ENCODE assay signal across 37 cellular contexts in the genomic region with DNA sequence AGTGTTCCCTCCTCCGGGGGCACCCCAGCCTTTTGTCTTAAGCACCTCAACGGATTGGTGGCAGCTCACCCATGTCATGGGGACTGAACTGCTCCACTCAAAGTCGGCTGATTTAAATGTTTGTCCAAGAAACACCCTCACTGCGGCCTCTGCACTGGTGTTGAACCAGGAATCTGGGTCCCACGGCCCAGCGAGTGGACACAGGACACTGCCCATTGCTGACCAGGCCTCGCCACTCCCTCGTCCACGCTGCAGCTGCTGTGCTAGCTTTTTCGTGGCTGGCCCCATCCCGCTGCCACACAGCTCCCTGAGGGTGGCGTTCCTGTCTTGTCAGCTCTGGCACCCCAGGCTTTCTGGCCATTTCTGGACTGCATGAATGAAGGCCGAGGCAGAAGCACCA.
"Had no signal": no experiment of that assay in that cellular context is flagged by ENCODE, and none has a peak within 500 bp of the region (broad histone marks: within the 10 kb centered on the region; RNA-seq: fewer than 3 reads in every experiment).

No MANE protein-coding gene starts in this region.

- H3K9me3 ChIP-seq: adrenal gland, body of pancreas, breast epithelium had no signal

- H3K27me3 ChIP-seq: adrenal gland, body of pancreas, brain microvascular endothelial cell had no signal

- FAIRE-seq: astrocyte, TTC549 had no signal

- ATAC-seq: activated CD8-positive, alpha-beta memory T cell treated with anti-CD3 and anti-CD28 coated beads, Interleukin-2, amount 10 ng/mL, durations not matched to agents 7 days and 5 days; activated CD8-positive, alpha-beta T cell treated with anti-CD3 and anti-CD28 coated beads, Interleukin-2, amount 10 ng/mL, durations not matched to agents 7 days and 5 days; activated naive CD4-positive, alpha-beta T cell treated with anti-CD3 and anti-CD28 coated beads, Interleukin-2, amount 50 U/mL, for 72 hours; activated T-cell treated with anti-CD3 and anti-CD28 coated beads, Interleukin-2, amount 50 U/mL, for 72 hours; activated T-helper 17 cell treated with anti-CD3 and anti-CD28 coated beads, Interleukin-2, amount 50 U/mL, for 72 hours; body of pancreas had no signal

- H3K4me1 Mint-ChIP-seq: activated B cell treated with CpG ODN at 0.5 μM for 24 hours; activated CD4-positive, alpha-beta memory T cell treated with anti-CD3 and anti-CD28 coated beads, Interleukin-2, amount 10 ng/mL, durations not matched to agents 7 days and 5 days; activated CD4-positive, alpha-beta T cell treated with anti-CD3 and anti-CD28 coated beads, Interleukin-2, amount 10 ng/mL, durations not matched to agents 24 days and 14 days; activated CD8-positive, alpha-beta memory T cell treated with anti-CD3 and anti-CD28 coated beads, Interleukin-2, amount 10 ng/mL, durations not matched to agents 7 days and 5 days; activated naive CD8-positive, alpha-beta T cell treated with anti-CD3 and anti-CD28 coated beads for 36 hours; activated T-helper 17 cell treated with anti-CD3 and anti-CD28 coated beads, Interleukin-2, amount 50 U/mL, for 72 hours had no signal

- H3K27ac Mint-ChIP-seq: activated B cell treated with CpG ODN at 0.5 μM for 24 hours; activated CD4-positive, alpha-beta memory T cell treated with anti-CD3 and anti-CD28 coated beads, Interleukin-2, amount 10 ng/mL, durations not matched to agents 7 days and 5 days; activated CD4-positive, alpha-beta T cell treated with anti-CD3 and anti-CD28 coated beads, Interleukin-2, amount 10 ng/mL, durations not matched to agents 24 days and 14 days; activated CD8-positive, alpha-beta memory T cell treated with anti-CD3 and anti-CD28 coated beads, Interleukin-2, amount 10 ng/mL, durations not matched to agents 7 days and 5 days; activated CD8-positive, alpha-beta T cell treated with anti-CD3 and anti-CD28 coated beads, Interleukin-2, amount 10 ng/mL, durations not matched to agents 7 days and 5 days; activated naive CD4-positive, alpha-beta T cell treated with anti-CD3 and anti-CD28 coated beads for 36 hours; activated naive CD4-positive, alpha-beta T cell treated with anti-CD3 and anti-CD28 coated beads, Interleukin-2, amount 50 U/mL, for 72 hours; activated naive CD8-positive, alpha-beta T cell treated with anti-CD3 and anti-CD28 coated beads for 36 hours; activated T-cell treated with anti-CD3 and anti-CD28 coated beads, Interleukin-2, amount 50 U/mL, for 24 hours; activated T-cell treated with anti-CD3 and anti-CD28 coated beads, Interleukin-2, amount 50 U/mL, for 72 hours; activated T-helper 1 cell treated with anti-CD3 and anti-CD28 coated beads, Interleukin-12 subunit alpha, Interleukin-12 subunit beta, Interleukin-2, Interleukin-4 antibody, amounts not matched to agents 30 ng/mL and 10 ng/mL and 1 ng/mL, durations not matched to agents 14 hours and 24 hours and 36 hours; activated T-helper 17 cell treated with anti-CD3 and anti-CD28 coated beads, Interleukin-2, amount 50 U/mL, for 72 hours; T-helper 1 cell treated with Interleukin-12 subunit alpha and Interleukin-12 subunit beta and Interleukin-4 antibody, amounts not matched to agents 30 μg/mL and 1 μg/mL, for 36 hours; T-helper 2 cell treated with Interferon-gamma antibody and Interleukin-4, amounts not matched to agents 5 μg/mL and 100 μg/mL, for 36 hours had no signal

- H3K36me3 Mint-ChIP-seq: activated CD8-positive, alpha-beta memory T cell treated with anti-CD3 and anti-CD28 coated beads, Interleukin-2, amount 10 ng/mL, durations not matched to agents 7 days and 5 days; activated naive CD4-positive, alpha-beta T cell treated with anti-CD3 and anti-CD28 coated beads, Interleukin-2, amount 50 U/mL, for 72 hours; activated naive CD8-positive, alpha-beta T cell treated with anti-CD3 and anti-CD28 coated beads for 36 hours had no signal

- H3K9me3 Mint-ChIP-seq: activated B cell treated with CpG ODN at 0.5 μM for 24 hours; activated CD4-positive, alpha-beta memory T cell treated with anti-CD3 and anti-CD28 coated beads, Interleukin-2, amount 10 ng/mL, durations not matched to agents 7 days and 5 days; activated CD4-positive, alpha-beta T cell treated with anti-CD3 and anti-CD28 coated beads, Interleukin-2, amount 10 ng/mL, durations not matched to agents 24 days and 14 days; activated naive CD4-positive, alpha-beta T cell treated with anti-CD3 and anti-CD28 coated beads for 36 hours; activated naive CD4-positive, alpha-beta T cell treated with anti-CD3 and anti-CD28 coated beads, Interleukin-2, amount 50 U/mL, for 72 hours; activated naive CD8-positive, alpha-beta T cell treated with anti-CD3 and anti-CD28 coated beads for 36 hours; activated T-cell treated with anti-CD3 and anti-CD28 coated beads, Interleukin-2, amount 50 U/mL, for 24 hours; activated T-cell treated with anti-CD3 and anti-CD28 coated beads, Interleukin-2, amount 50 U/mL, for 72 hours; activated T-helper 1 cell treated with anti-CD3 and anti-CD28 coated beads, Interleukin-12 subunit alpha, Interleukin-12 subunit beta, Interleukin-2, Interleukin-4 antibody, amounts not matched to agents 30 ng/mL and 10 ng/mL and 1 ng/mL, durations not matched to agents 14 hours and 24 hours and 36 hours; T-helper 1 cell treated with Interleukin-12 subunit alpha and Interleukin-12 subunit beta and Interleukin-4 antibody, amounts not matched to agents 30 μg/mL and 1 μg/mL, for 36 hours; T-helper 2 cell treated with Interferon-gamma antibody and Interleukin-4, amounts not matched to agents 5 μg/mL and 100 μg/mL, for 36 hours had no signal

- H3K4me3 Mint-ChIP-seq: activated B cell treated with CpG ODN at 0.5 μM for 24 hours; activated CD4-positive, alpha-beta memory T cell treated with anti-CD3 and anti-CD28 coated beads, Interleukin-2, amount 10 ng/mL, durations not matched to agents 7 days and 5 days; activated CD4-positive, alpha-beta T cell treated with anti-CD3 and anti-CD28 coated beads, Interleukin-2, amount 10 ng/mL, durations not matched to agents 24 days and 14 days; activated CD8-positive, alpha-beta memory T cell treated with anti-CD3 and anti-CD28 coated beads, Interleukin-2, amount 10 ng/mL, durations not matched to agents 7 days and 5 days; activated CD8-positive, alpha-beta T cell treated with anti-CD3 and anti-CD28 coated beads, Interleukin-2, amount 10 ng/mL, durations not matched to agents 7 days and 5 days; activated naive CD4-positive, alpha-beta T cell treated with anti-CD3 and anti-CD28 coated beads for 36 hours; activated naive CD8-positive, alpha-beta T cell treated with anti-CD3 and anti-CD28 coated beads for 36 hours; activated T-cell treated with anti-CD3 and anti-CD28 coated beads, Interleukin-2, amount 50 U/mL, for 24 hours; activated T-cell treated with anti-CD3 and anti-CD28 coated beads, Interleukin-2, amount 50 U/mL, for 72 hours; activated T-helper 1 cell treated with anti-CD3 and anti-CD28 coated beads, Interleukin-12 subunit alpha, Interleukin-12 subunit beta, Interleukin-2, Interleukin-4 antibody, amounts not matched to agents 30 ng/mL and 10 ng/mL and 1 ng/mL, durations not matched to agents 14 hours and 24 hours and 36 hours; activated T-helper 17 cell treated with anti-CD3 and anti-CD28 coated beads, Interleukin-2, amount 50 U/mL, for 72 hours; T-helper 1 cell treated with Interleukin-12 subunit alpha and Interleukin-12 subunit beta and Interleukin-4 antibody, amounts not matched to agents 30 μg/mL and 1 μg/mL, for 36 hours; T-helper 2 cell treated with Interferon-gamma antibody and Interleukin-4, amounts not matched to agents 5 μg/mL and 100 μg/mL, for 36 hours had no signal

- H3K4me3 ChIP-seq: adrenal gland, body of pancreas, breast epithelium had no signal

- H3K27ac ChIP-seq: adrenal gland, body of pancreas, brain microvascular endothelial cell, breast epithelium, VCaP had no signal

- H3K4me1 ChIP-seq: adrenal gland, body of pancreas, breast epithelium had no signal

- H3K27me3 Mint-ChIP-seq: activated CD4-positive, alpha-beta memory T cell treated with anti-CD3 and anti-CD28 coated beads, Interleukin-2, amount 10 ng/mL, durations not matched to agents 7 days and 5 days; activated CD4-positive, alpha-beta T cell treated with anti-CD3 and anti-CD28 coated beads, Interleukin-2, amount 10 ng/mL, durations not matched to agents 24 days and 14 days; activated CD8-positive, alpha-beta memory T cell treated with anti-CD3 and anti-CD28 coated beads, Interleukin-2, amount 10 ng/mL, durations not matched to agents 7 days and 5 days had no signal

- DNase-seq: activated B cell treated with CpG ODN at 0.5 μM for 24 hours; activated CD4-positive, alpha-beta memory T cell treated with anti-CD3 and anti-CD28 coated beads, Interleukin-2, amount 10 ng/mL, durations not matched to agents 7 days and 5 days; activated CD4-positive, alpha-beta T cell treated with anti-CD3 and anti-CD28 coated beads for 4 hours; activated CD4-positive, alpha-beta T cell treated with anti-CD3 and anti-CD28 coated beads, Interleukin-2, amount 10 ng/mL, durations not matched to agents 24 days and 14 days; activated CD4-positive, alpha-beta T cell treated with anti-CD3 and anti-CD28 coated beads, Interleukin-2, amount 50 U/mL, for 1 hour; activated CD4-positive, alpha-beta T cell treated with anti-CD3 and anti-CD28 coated beads, Interleukin-2, amount 50 U/mL, for 48 hours; activated CD4-positive, CD25-positive, alpha-beta regulatory T cell treated with anti-CD3 and anti-CD28 coated beads, Interleukin-2, amount 50 U/mL, for 72 hours; activated CD8-positive, alpha-beta memory T cell treated with anti-CD3 and anti-CD28 coated beads for 24 hours; activated CD8-positive, alpha-beta memory T cell treated with anti-CD3 and anti-CD28 coated beads, Interleukin-2, amount 10 ng/mL, durations not matched to agents 7 days and 5 days; activated CD8-positive, alpha-beta memory T cell treated with anti-CD3 and anti-CD28 coated beads, Interleukin-2, amount 50 U/mL, for 48 hours; activated CD8-positive, alpha-beta T cell treated with anti-CD3 and anti-CD28 coated beads, Interleukin-2, amount 10 ng/mL, durations not matched to agents 7 days and 5 days; activated effector memory CD4-positive, alpha-beta T cell treated with anti-CD3 and anti-CD28 coated beads, Interleukin-2, amount 50 U/mL, for 16 hours; activated gamma-delta T cell treated with Interleukin-2 at 50 U/mL for 16 hours; activated naive CD4-positive, alpha-beta T cell; activated naive CD4-positive, alpha-beta T cell treated with anti-CD3 and anti-CD28 coated beads for 36 hours; activated naive CD4-positive, alpha-beta T cell treated with anti-CD3 and anti-CD28 coated beads, Interleukin-2, amount 50 U/mL, for 16 hours; activated naive CD8-positive, alpha-beta T cell treated with anti-CD3 and anti-CD28 coated beads for 36 hours; activated T-cell treated with anti-CD3 and anti-CD28 coated beads, Interleukin-2, amount 50 U/mL, for 24 hours; activated T-cell treated with anti-CD3 and anti-CD28 coated beads, Interleukin-2, amount 50 U/mL, for 72 hours; adrenal gland; amniotic stem cell; body of pancreas; brain microvascular endothelial cell; central memory CD4-positive, alpha-beta T cell; SW 1271; T-helper 1 cell; T-helper 2 cell; T-helper 9 cell had no signal

- H3K36me3 ChIP-seq: adrenal gland, brain microvascular endothelial cell, breast epithelium had no signal
